19 cellular contexts compared by ENCODE assay signal in genomic region chr11:19800714-19801519, GRCh38.
DNase-seq lines count a peak whose midpoint lies in the region; ATAC-seq and TF ChIP-seq lines count a peak whose summit lies in the region.
"Had no signal": no experiment of that assay in that cellular context is flagged by ENCODE, and none has a peak within 500 bp of the region (broad histone marks: within the 10 kb centered on the region; RNA-seq: fewer than 3 reads in every experiment).

No MANE protein-coding gene starts in this region.

- H3K9me3 ChIP-seq in AG04450 (ENCODE audit: control insufficient read depth, insufficient read depth, low read length) (no peaks in the 10 kb centered on the region), HCT116 (ENCODE audit: control insufficient read depth in 1 of 2, insufficient read depth in 1 of 2, low read depth in 1 of 2, low read length in 2 of 2) (no peaks in the 10 kb centered on the region), neuronal stem cell (replicated peaks in 1 of 2; ENCODE audit: control insufficient read depth in 2 of 2, insufficient read depth in 1 of 2, low read depth in 1 of 2, low read length in 2 of 2) (no peaks in the 10 kb centered on the region)
- H3K9me3 ChIP-seq: colonic mucosa, lower lobe of right lung, MG63 had no signal

- H2AFZ ChIP-seq in HCT116 (ENCODE audit: low read depth, low read length, poor library complexity, severe bottlenecking) (no peak overlapping the region), neuronal stem cell (ENCODE audit: low read length) (no peak overlapping the region)

- intact Hi-C loops in HCT116 (cut with micrococcal nuclease): no loop called here

- BruUV-seq in HCT116 (replicated peaks; lab: Mats Ljungman, UMichigan): no TSS peak

- 0 out of 2 replicates have a peak, but pooled peaks have one; percentile 4 for TF ChIP-seq RAD21 in HCT116 (IDR thresholded peaks at IDR 0.05; ENCODE audit: low read depth)

- no peak overlapping the region for H3K4ac ChIP-seq in neuronal stem cell (ENCODE audit: low read length)

- H2BK12ac ChIP-seq in neuronal stem cell (ENCODE audit: low read length): no peak overlapping the region

- CTCF ChIA-PET in AG04450 (lab: Charles Lee) (interaction anchor here (0.6 to 3.3 kb wide), 6 partner anchors 8 to 1400 kb away, joined by 3 to 21 read pairs (median 3); no protein-coding TSS in a partner anchor), HCT116 (lab: Charles Lee) (interaction anchor here (1.0 kb wide), 1 partner anchor 59 kb away, joined by 3 read pairs; no protein-coding TSS in a partner anchor)

- no peaks in the 10 kb centered on the region for H3K79me2 ChIP-seq in HCT116 (ENCODE audit: insufficient read depth, low read length)

- H3K9ac ChIP-seq in HCT116 (ENCODE audit: low read length): no peak overlapping the region
- H3K9ac ChIP-seq in neuronal stem cell (ENCODE audit: low read depth, low read length, poor library complexity): no peak overlapping the region

- peak; percentile 34; the same call in 1 of the 2 replicates for TF ChIP-seq CTCF in AG04450 (IDR thresholded peaks at IDR 0.05; ENCODE audit: low read depth, low read length)
- peak in 2 of 3 experiments; percentile 21 to 24; a peak in 1 of 6 replicates for TF ChIP-seq CTCF in HCT116 (IDR thresholded peaks at IDR 0.05 in 2 of 3, conservative IDR thresholded peaks at IDR 0.05 in 1 of 3; ENCODE audit: borderline replicate concordance in 1 of 3, insufficient read depth in 1 of 3, low read depth in 2 of 3, low read length in 2 of 3)
- TF ChIP-seq CTCF in cardiac fibroblast (IDR thresholded peaks at IDR 0.05; ENCODE audit: low read depth, low read length): peak; percentile 15

- H3K4me3 ChIP-seq in AG04450 (ENCODE audit: low read depth, low read length): no peak overlapping the region
- no peak overlapping the region for H3K4me3 ChIP-seq in HCT116 (replicated peaks in 1 of 2; ENCODE audit: low read depth in 1 of 2, low read length in 2 of 2)
- no peak overlapping the region for H3K4me3 ChIP-seq in cardiac fibroblast (replicated peaks in 1 of 2; ENCODE audit: low read depth in 2 of 2, low read length in 2 of 2)
- no peak overlapping the region for H3K4me3 ChIP-seq in neuronal stem cell (ENCODE audit: low read length in 2 of 2)
- H3K4me3 ChIP-seq: colonic mucosa, lower lobe of right lung, MG63 had no signal

- H4K8ac ChIP-seq in neuronal stem cell (ENCODE audit: low read depth, low read length): no peak overlapping the region

- H2BK15ac ChIP-seq in neuronal stem cell (ENCODE audit: low read length): no peak overlapping the region

- no peak overlapping the region for H4K91ac ChIP-seq in neuronal stem cell (ENCODE audit: low read depth, low read length, poor library complexity)

- peak; percentile 37; the same call in 1 of the 2 replicates for ATAC-seq in HCT116
- ATAC-seq in GM19035 (IDR thresholded peaks at IDR 0.05; ENCODE audit: unreplicated experiment): no peak
- ATAC-seq: activated naive CD8-positive, alpha-beta T cell treated with anti-CD3 and anti-CD28 coated beads, Interleukin-2, amount 50 U/mL, for 24 hours; activated T-cell treated with anti-CD3 and anti-CD28 coated beads, Interleukin-2, amount 50 U/mL, for 4 hours; esophagus mucosa; stimulated activated naive B cell treated with anti-CD40 and anti-IgM and Interleukin-4, amounts not matched to agents 10 μg/mL and 1 μg/mL and 100 μg/mL, for 72 hours had no signal

- H3K4me2 ChIP-seq in HCT116 (ENCODE audit: low read length) (peak overlapping the region; percentile 24; the same call in 1 of the 2 replicates), neuronal stem cell (ENCODE audit: insufficient read depth, low read length, poor library complexity, severe bottlenecking) (no peak overlapping the region)

- H3K27ac ChIP-seq in AG04450 (ENCODE audit: low read depth, low read length) (no peak overlapping the region), HCT116 (ENCODE audit: low read depth, low read length) (no peak overlapping the region), neuronal stem cell (replicated peaks; ENCODE audit: low read length) (no peak overlapping the region)
- H3K27ac ChIP-seq: colonic mucosa, lower lobe of right lung had no signal

- peaks cover 25 to 36% of the 10 kb centered on the region in 2 experiments for H3K4me1 ChIP-seq in HCT116 (ENCODE audit: control insufficient read depth in 1 of 2, insufficient read depth in 2 of 2, low read length in 2 of 2)
- H3K4me1 ChIP-seq in neuronal stem cell (ENCODE audit: control insufficient read depth in 2 of 2, insufficient read depth in 1 of 2, low read depth in 1 of 2, low read length in 2 of 2): peaks cover 1 to 2% of the 10 kb centered on the region in 2 donors

- RAD21 ChIA-PET in HCT116 (lab: Charles Lee; ENCODE audit: low non-redundant PET in 1 of 2, low total read pairs in 2 of 2, uncharacterized antibody in 2 of 2, unreplicated experiment in 2 of 2): interaction anchor here in 1 of 2 experiments (0.7 kb wide), 1 partner anchor 35 kb away, joined by 4 read pairs; no protein-coding TSS in a partner anchor

- POLR2A ChIA-PET in AG04450 (lab: Yijun Ruan, JAX): interaction anchor here (0.7 kb wide), 1 partner anchor 28 kb away, joined by 3 read pairs; no protein-coding TSS in a partner anchor
- POLR2A ChIA-PET in HCT116 (lab: Charles Lee): no interaction called here

- no peak overlapping the region for H3K18ac ChIP-seq in neuronal stem cell (ENCODE audit: low read length)

- no peak overlapping the region for H2AK5ac ChIP-seq in neuronal stem cell (ENCODE audit: low read depth, low read length)

- no peak overlapping the region for H2BK120ac ChIP-seq in neuronal stem cell (ENCODE audit: low read depth, low read length)

- H4K20me1 ChIP-seq in HCT116 (ENCODE audit: insufficient read depth): no peaks in the 10 kb centered on the region

- no peak for DNase-seq in AG04450 (ENCODE audit: low read depth, low spot score)
- no peak for DNase-seq in HCT116 (ENCODE audit: low read depth, low spot score)
- no peak for DNase-seq in cardiac fibroblast (ENCODE audit: low read depth in 2 of 2)
- peak; percentile 84 for DNase-seq in islet precursor cell
- no peak for DNase-seq in NCI-H1092 treated with DMSO at 0.1 percent for 48 hours (lab: John Stamatoyannopoulos, UW)
- DNase-seq in neuronal stem cell (ENCODE audit: low spot score): no peak
- no peak for DNase-seq in COR-L47 (lab: John Stamatoyannopoulos, UW)
- DNase-seq: activated CD4-positive, alpha-beta T cell treated with anti-CD3 and anti-CD28 coated beads for 1 hour; activated naive CD8-positive, alpha-beta T cell treated with anti-CD3 and anti-CD28 coated beads, Interleukin-2, amount 50 U/mL, for 24 hours; activated T-cell treated with anti-CD3 and anti-CD28 coated beads, Interleukin-2, amount 50 U/mL, for 4 hours; colonic mucosa; lower lobe of right lung; MG63; NCI-H2081 treated with DMSO at 0.1 percent for 48 hours; RPMI8226; stimulated activated naive B cell treated with anti-CD40 and anti-IgM and Interleukin-4, amounts not matched to agents 10 μg/mL and 1 μg/mL and 100 μg/mL, for 72 hours; T-helper 1 cell had no signal

- H3K27me3 ChIP-seq in AG04450 (ENCODE audit: control insufficient read depth, insufficient read depth, low read length) (no peaks in the 10 kb centered on the region), HCT116 (ENCODE audit: insufficient read depth, low read length) (no peaks in the 10 kb centered on the region), neuronal stem cell (ENCODE audit: control insufficient read depth in 3 of 3, insufficient read depth in 3 of 3, low read depth in 1 of 3, low read length in 3 of 3) (no peaks in the 10 kb centered on the region)
- H3K27me3 ChIP-seq: colonic mucosa, MG63 had no signal

- WGBS in neuronal stem cell (ENCODE audit: extremely low coverage in 2 of 2, insufficient read length in 2 of 2, insufficient replicate concordance in 1 of 2), 2 donors: no CpG with 5 or more reads among the region's 4 CpGs

- H3K36me3 ChIP-seq in HCT116 (ENCODE audit: control insufficient read depth in 1 of 2, insufficient read depth in 2 of 2, low read length in 2 of 2) (no peaks in the 10 kb centered on the region), neuronal stem cell (replicated peaks in 1 of 2; ENCODE audit: control insufficient read depth in 2 of 2, insufficient read depth in 2 of 2, low read length in 2 of 2) (no peaks in the 10 kb centered on the region)
- H3K36me3 ChIP-seq: colonic mucosa, lower lobe of right lung had no signal

- no peak overlapping the region for H3K14ac ChIP-seq in neuronal stem cell (ENCODE audit: low read length)

- no peak overlapping the region for H3K23ac ChIP-seq in neuronal stem cell (ENCODE audit: low read depth, low read length, poor library complexity)

- no peak overlapping the region for H2BK5ac ChIP-seq in neuronal stem cell (ENCODE audit: low read length)

- no peaks in the 10 kb centered on the region; the same call in 1 of the 2 replicates for H3K9me2 ChIP-seq in HCT116 (ENCODE audit: insufficient read depth)

- no peaks in the 10 kb centered on the region for H3K79me1 ChIP-seq in neuronal stem cell (ENCODE audit: low read depth, low read length)

- TF ChIP-seq POLR2A in HCT116 (IDR thresholded peaks at IDR 0.05; ENCODE audit: borderline replicate concordance, extremely low read depth, insufficient read depth, insufficient read length): no peak

TF ChIP-seq in HCT116, 20 proteins besides CTCF, POLR2A, EP300 and RAD21:
- TF ChIP-seq FOSL1 (IDR thresholded peaks at IDR 0.05; ENCODE audit: low read depth) (peak; percentile 10; the same call in 1 of the 2 replicates), TCF7L2 (IDR thresholded peaks at IDR 0.05; ENCODE audit: borderline replicate concordance, extremely low read depth, insufficient read depth, insufficient read length) (no peak)
